In the genomic region with DNA sequence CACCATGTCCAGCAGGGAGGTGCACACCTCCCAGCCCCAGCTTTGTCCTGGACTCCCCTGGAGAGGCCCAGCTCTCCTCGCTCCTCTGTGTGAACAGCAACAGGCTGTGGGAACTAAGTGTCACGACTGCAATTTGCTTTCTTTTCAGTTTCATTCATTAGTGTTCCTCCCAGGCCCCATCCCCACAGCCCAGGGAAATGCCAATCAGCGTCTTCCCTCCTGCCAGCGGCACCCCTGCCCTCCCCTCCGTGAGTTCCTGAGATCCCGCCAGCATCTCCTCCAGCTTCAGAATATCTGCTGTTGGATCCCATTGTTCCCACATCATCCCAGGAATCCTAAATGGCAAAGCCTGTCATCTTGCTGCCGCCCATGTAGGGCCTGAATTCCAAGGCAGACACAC, we compare ENCODE assay signal across 15 cellular contexts.
"Had no signal": no experiment of that assay in that cellular context is flagged by ENCODE, and none has a peak within 500 bp of the region (broad histone marks: within the 10 kb centered on the region; RNA-seq: fewer than 3 reads in every experiment).

No MANE protein-coding gene starts in this region.

- FAIRE-seq: islet of Langerhans had no signal

- H3K9me3 Mint-ChIP-seq: activated naive CD4-positive, alpha-beta T cell treated with anti-CD3 and anti-CD28 coated beads, Interleukin-2, amount 50 U/mL, for 24 hours; activated T-cell treated with anti-CD3 and anti-CD28 coated beads, Interleukin-2, amount 50 U/mL, for 24 hours; endodermal cell; neural crest cell; T-helper 2 cell treated with Interferon-gamma antibody and Interleukin-4, amounts not matched to agents 5 μg/mL and 100 μg/mL, for 36 hours had no signal

- DNase-seq: activated CD8-positive, alpha-beta memory T cell treated with anti-CD3 and anti-CD28 coated beads, Interleukin-2, amount 10 ng/mL, durations not matched to agents 7 days and 5 days; activated T-cell treated with anti-CD3 and anti-CD28 coated beads, Interleukin-2, amount 50 U/mL, for 24 hours; amniotic stem cell; dorsolateral prefrontal cortex; endodermal cell; left colon; lower lobe of right lung; stimulated activated CD4-positive, alpha-beta T cell treated with anti-CD3 and anti-CD28 coated beads, Interleukin-4, amount 100 ng/mL, for 1 hour; stimulated activated naive CD8-positive, alpha-beta T cell treated with anti-CD3 and anti-CD28 coated beads, Interleukin-15, Interleukin-2, amounts not matched to agents 100 U/mL and 50 U/mL, for 24 hours had no signal

- H3K27me3 Mint-ChIP-seq: activated CD8-positive, alpha-beta memory T cell treated with anti-CD3 and anti-CD28 coated beads, Interleukin-2, amount 10 ng/mL, durations not matched to agents 7 days and 5 days; activated naive CD4-positive, alpha-beta T cell treated with anti-CD3 and anti-CD28 coated beads, Interleukin-2, amount 50 U/mL, for 24 hours; activated T-cell treated with anti-CD3 and anti-CD28 coated beads, Interleukin-2, amount 50 U/mL, for 24 hours had no signal

- H3K27ac Mint-ChIP-seq: activated CD8-positive, alpha-beta memory T cell treated with anti-CD3 and anti-CD28 coated beads, Interleukin-2, amount 10 ng/mL, durations not matched to agents 7 days and 5 days; activated naive CD4-positive, alpha-beta T cell treated with anti-CD3 and anti-CD28 coated beads, Interleukin-2, amount 50 U/mL, for 24 hours; activated T-cell treated with anti-CD3 and anti-CD28 coated beads, Interleukin-2, amount 50 U/mL, for 24 hours; endodermal cell; T-helper 2 cell treated with Interferon-gamma antibody and Interleukin-4, amounts not matched to agents 5 μg/mL and 100 μg/mL, for 36 hours had no signal

- H3K4me1 Mint-ChIP-seq: activated CD8-positive, alpha-beta memory T cell treated with anti-CD3 and anti-CD28 coated beads, Interleukin-2, amount 10 ng/mL, durations not matched to agents 7 days and 5 days; activated naive CD4-positive, alpha-beta T cell treated with anti-CD3 and anti-CD28 coated beads, Interleukin-2, amount 50 U/mL, for 24 hours; neural crest cell had no signal

- ATAC-seq: activated CD8-positive, alpha-beta memory T cell treated with anti-CD3 and anti-CD28 coated beads, Interleukin-2, amount 10 ng/mL, durations not matched to agents 7 days and 5 days; gastroesophageal sphincter; left colon; lower lobe of right lung; stimulated activated naive CD8-positive, alpha-beta T cell treated with anti-CD3 and anti-CD28 coated beads, Interleukin-15, Interleukin-2, amounts not matched to agents 100 U/mL and 50 U/mL, for 24 hours had no signal

- H3K27ac ChIP-seq: lower lobe of right lung, ovary had no signal

- H3K36me3 ChIP-seq: ovary had no signal

- H3K9me3 ChIP-seq: gastroesophageal sphincter, lower lobe of right lung, ovary had no signal

- H3K36me3 Mint-ChIP-seq: activated CD8-positive, alpha-beta memory T cell treated with anti-CD3 and anti-CD28 coated beads, Interleukin-2, amount 10 ng/mL, durations not matched to agents 7 days and 5 days had no signal

- H3K4me3 Mint-ChIP-seq: activated CD8-positive, alpha-beta memory T cell treated with anti-CD3 and anti-CD28 coated beads, Interleukin-2, amount 10 ng/mL, durations not matched to agents 7 days and 5 days; activated naive CD4-positive, alpha-beta T cell treated with anti-CD3 and anti-CD28 coated beads, Interleukin-2, amount 50 U/mL, for 24 hours; activated T-cell treated with anti-CD3 and anti-CD28 coated beads, Interleukin-2, amount 50 U/mL, for 24 hours; endodermal cell; neural crest cell; T-helper 2 cell treated with Interferon-gamma antibody and Interleukin-4, amounts not matched to agents 5 μg/mL and 100 μg/mL, for 36 hours had no signal

- H3K27me3 ChIP-seq: dorsolateral prefrontal cortex, gastroesophageal sphincter, ovary had no signal

- H3K4me3 ChIP-seq: dorsolateral prefrontal cortex, gastroesophageal sphincter, lower lobe of right lung, ovary had no signal
